20 cellular contexts compared by ENCODE assay signal in genomic region chr6:160883999-160884398, GRCh38.
DNase-seq lines count a peak whose midpoint lies in the region; ATAC-seq and TF ChIP-seq lines count a peak whose summit lies in the region.
"Had no signal": no experiment of that assay in that cellular context is flagged by ENCODE, and none has a peak within 500 bp of the region (broad histone marks: within the 10 kb centered on the region; RNA-seq: fewer than 3 reads in every experiment).

No MANE protein-coding gene starts in this region.

- TF ChIP-seq EP300 in tibial nerve (IDR thresholded peaks at IDR 0.05), result no peak

- 29% methylated on average over 4 of the region's 4 CpGs for WGBS in HUES64
- WGBS in tibial nerve, 2 donors, result 73 to 84% methylated on average over 4 of the region's 4 CpGs

- H3K4me3 Mint-ChIP-seq in Calu3 (ENCODE audit: low read depth, unreplicated experiment) (no peak overlapping the region), glutamatergic neuron (ENCODE audit: unreplicated experiment) (peak overlapping the region; percentile 17), neural progenitor cell (no peak overlapping the region)

- H3K9me3 Mint-ChIP-seq in Calu3 (ENCODE audit: low read depth, unreplicated experiment) (no peaks in the 10 kb centered on the region), glutamatergic neuron (ENCODE audit: unreplicated experiment) (peaks cover 2% of the 10 kb centered on the region), neural progenitor cell (no peaks in the 10 kb centered on the region)

- H3K4me2 ChIP-seq in neural progenitor cell, result peak overlapping the region; percentile 5

- ATAC-seq in sciatic nerve, result no peak
- ATAC-seq: Panc1, Right ventricle myocardium inferior had no signal

- CTCF ChIA-PET in Calu3 (lab: Charles Lee), result no interaction called here

- H2AFZ ChIP-seq in neural progenitor cell (replicated peaks), result no peak overlapping the region
- H2AFZ ChIP-seq: GM23248 had no signal

- DNase-seq in Calu3 (no peak), glutamatergic neuron (no peak), neural progenitor cell (ENCODE audit: low spot score) (no peak), NCI-H524 treated with DMSO at 0.1 percent for 48 hours (lab: John Stamatoyannopoulos, UW) (no peak), tibial nerve (ENCODE audit: low spot score in 2 of 2) (no peak), sciatic nerve (ENCODE audit: low spot score) (no peak)
- DNase-seq in activated CD4-positive, alpha-beta T cell treated with anti-CD3 and anti-CD28 coated beads for 1 hour, result no peak
- DNase-seq: COR-L47, DMS79, GDM1, GM23248, NCI-H1092, NCI-H1694, NCI-H446, NCI-H774 had no signal

- H3F3A ChIP-seq in neural progenitor cell (ENCODE audit: low read depth), result no peaks in the 10 kb centered on the region

- TF ChIP-seq POLR2A in tibial nerve (IDR thresholded peaks at IDR 0.05), result no peak

- peak overlapping the region; percentile 29 for H3K27ac Mint-ChIP-seq in Calu3 (ENCODE audit: unreplicated experiment)
- H3K27ac Mint-ChIP-seq in glutamatergic neuron (ENCODE audit: unreplicated experiment), result no peak overlapping the region
- H3K27ac Mint-ChIP-seq in neural progenitor cell, result peak overlapping the region; percentile 3

- peak overlapping the region; percentile 38 for H3K4me3 ChIP-seq in HUES64 (ENCODE audit: low read length)
- H3K4me3 ChIP-seq in neural progenitor cell, result no peak overlapping the region
- no peak overlapping the region for H3K4me3 ChIP-seq in tibial nerve
- H3K4me3 ChIP-seq: GM23248, SK-N-MC had no signal

- no TSS peak for BruUV-seq in Calu3 (replicated peaks; lab: Mats Ljungman, UMichigan)

- no peaks in the 10 kb centered on the region for H3K79me2 ChIP-seq in neural progenitor cell (ENCODE audit: low read depth)

- H3K9ac ChIP-seq in HUES64 (ENCODE audit: low read depth, low read length) (no peak overlapping the region), neural progenitor cell (no peak overlapping the region)
- H3K9ac ChIP-seq: GM23248 had no signal

- H3K27me3 Mint-ChIP-seq in Calu3 (ENCODE audit: unreplicated experiment) (no peaks in the 10 kb centered on the region), glutamatergic neuron (ENCODE audit: unreplicated experiment) (no peaks in the 10 kb centered on the region), neural progenitor cell (ENCODE audit: insufficient read depth, low read depth) (no peaks in the 10 kb centered on the region)

- H3K27ac ChIP-seq in HUES64 (ENCODE audit: low read depth, low read length) (peak overlapping the region; percentile 74), neural progenitor cell (no peak overlapping the region), tibial nerve (no peak overlapping the region)
- H3K27ac ChIP-seq: C4-2B, GM23248, SK-N-MC had no signal

- peaks cover 8% of the 10 kb centered on the region for H3K4me1 Mint-ChIP-seq in Calu3 (ENCODE audit: low read depth, unreplicated experiment)
- peaks cover 17% of the 10 kb centered on the region for H3K4me1 Mint-ChIP-seq in glutamatergic neuron (ENCODE audit: low read depth, unreplicated experiment)
- H3K4me1 Mint-ChIP-seq in neural progenitor cell, result peaks cover 11% of the 10 kb centered on the region

- intact Hi-C loops in Calu3 (cut with micrococcal nuclease; ENCODE audit: unreplicated experiment) (no loop called here), sciatic nerve (cut with DNase I) (no loop called here)

- H3K36me3 ChIP-seq in HUES64 (ENCODE audit: insufficient read depth, low read length) (no peaks in the 10 kb centered on the region), neural progenitor cell (no peaks in the 10 kb centered on the region), tibial nerve (no peaks in the 10 kb centered on the region)

- H3K4me1 ChIP-seq in HUES64 (ENCODE audit: insufficient read depth, low read length) (peaks cover 55% of the 10 kb centered on the region), neural progenitor cell (peaks cover 14% of the 10 kb centered on the region), tibial nerve (peaks cover 0 to 5% (median 0%) of the 10 kb centered on the region in 4 donors)

- H3K9me3 ChIP-seq in HUES64 (ENCODE audit: insufficient read depth, low read depth, low read length) (peaks cover 6% of the 10 kb centered on the region; the same call in 1 of the 2 replicates), neural progenitor cell (ENCODE audit: low read depth) (no peaks in the 10 kb centered on the region), tibial nerve (no peaks in the 10 kb centered on the region)

- TF ChIP-seq CTCF in Calu3 (IDR thresholded peaks at IDR 0.05; ENCODE audit: unreplicated experiment) (no peak), glutamatergic neuron (IDR thresholded peaks at IDR 0.05; ENCODE audit: partially characterized antibody, unreplicated experiment) (no peak), neural progenitor cell (IDR thresholded peaks at IDR 0.05) (no peak), tibial nerve (IDR thresholded peaks at IDR 0.05) (no peak)

- no peaks in the 10 kb centered on the region for H3K27me3 ChIP-seq in HUES64 (ENCODE audit: insufficient read depth, low read length)
- no peaks in the 10 kb centered on the region for H3K27me3 ChIP-seq in neural progenitor cell
- no peaks in the 10 kb centered on the region for H3K27me3 ChIP-seq in tibial nerve

- H3K36me3 Mint-ChIP-seq in Calu3 (ENCODE audit: insufficient read depth, unreplicated experiment) (no peaks in the 10 kb centered on the region), glutamatergic neuron (ENCODE audit: unreplicated experiment) (no peaks in the 10 kb centered on the region), neural progenitor cell (no peaks in the 10 kb centered on the region)

- H4K20me1 ChIP-seq in neural progenitor cell (ENCODE audit: low read depth), result no peaks in the 10 kb centered on the region
